Comparison of ENCODE assay signal across 1 cellular context in genomic region chr20:6814945-6815344, GRCh38.
TF ChIP-seq lines count a peak whose summit lies in the region.

No MANE protein-coding gene starts in this region.

TF ChIP-seq in H1, 55 proteins besides CTCF, POLR2A, EP300 and RAD21:
- TF ChIP-seq, protein P1, sequence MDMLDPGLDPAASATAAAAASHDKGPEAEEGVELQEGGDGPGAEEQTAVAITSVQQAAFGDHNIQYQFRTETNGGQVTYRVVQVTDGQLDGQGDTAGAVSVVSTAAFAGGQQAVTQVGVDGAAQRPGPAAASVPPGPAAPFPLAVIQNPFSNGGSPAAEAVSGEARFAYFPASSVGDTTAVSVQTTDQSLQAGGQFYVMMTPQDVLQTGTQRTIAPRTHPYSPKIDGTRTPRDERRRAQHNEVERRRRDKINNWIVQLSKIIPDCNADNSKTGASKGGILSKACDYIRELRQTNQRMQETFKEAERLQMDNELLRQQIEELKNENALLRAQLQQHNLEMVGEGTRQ (IDR thresholded peaks at IDR 0.05; ENCODE audit: low read length), result no peak
- no peak for TF ChIP-seq HDAC6 (IDR thresholded peaks at IDR 0.05; ENCODE audit: low read depth, low read length)
- no peak for TF ChIP-seq RFX5 (IDR thresholded peaks at IDR 0.05; ENCODE audit: borderline replicate concordance, low read depth, low read length)
TF ChIP-seq in H1: peak in this region for 0.
